In genomic region chr5:174724484-174725260, GRCh38 we compare ENCODE assay signal across 8 cellular contexts. TPM values are rescaled to one million over a fixed set of nuclear protein-coding genes. Genes with fewer than 3 reads are reported as not detected.
DNase-seq lines count a peak whose midpoint lies in the region; ATAC-seq and TF ChIP-seq lines count a peak whose summit lies in the region.

TSS of gene MSX2 (plus strand) at chr5:174724582. CDS start at chr5:174724660, 78 bp downstream.

- CTCF ChIA-PET in activated B cell treated with CpG ODN at 0.5 μM for 24 hours (lab: Charles Lee): no interaction called here

- no peak for TF ChIP-seq CTCF in activated B cell treated with CpG ODN at 0.5 μM for 24 hours (IDR thresholded peaks at IDR 0.05)
- no peak for TF ChIP-seq CTCF in mesothelial cell of epicardium (IDR thresholded peaks at IDR 0.05; ENCODE audit: unreplicated experiment)

- POLR2A ChIA-PET in activated B cell treated with CpG ODN at 0.5 μM for 24 hours (lab: Charles Lee): no interaction called here

- no peak for TF ChIP-seq POLR2A in erythroblast (IDR thresholded peaks at IDR 0.05; ENCODE audit: low read length)

- H3K27ac Mint-ChIP-seq in activated B cell treated with CpG ODN at 0.5 μM for 24 hours: no peak within 1 kb of the TSS
- peak within 1 kb of the TSS; percentile 95 for H3K27ac Mint-ChIP-seq in mesothelial cell of epicardium

- ATAC-seq in activated B cell treated with CpG ODN at 0.5 μM for 24 hours (ENCODE audit: low read depth) (no peak), GM19455 (IDR thresholded peaks at IDR 0.05; ENCODE audit: unreplicated experiment) (no peak), GM19328 (IDR thresholded peaks at IDR 0.05; ENCODE audit: unreplicated experiment) (no peak)

- H3K36me3 Mint-ChIP-seq in activated B cell treated with CpG ODN at 0.5 μM for 24 hours (ENCODE audit: low read depth): no peaks in the 10 kb centered on the region
- H3K36me3 Mint-ChIP-seq in mesothelial cell of epicardium: peaks cover 3% of the 10 kb centered on the region

- H3K27me3 Mint-ChIP-seq in activated B cell treated with CpG ODN at 0.5 μM for 24 hours: peaks cover 77% of the 10 kb centered on the region
- peaks cover 3% of the 10 kb centered on the region for H3K27me3 Mint-ChIP-seq in mesothelial cell of epicardium (ENCODE audit: low read depth)

- intact Hi-C loops in activated B cell treated with CpG ODN at 0.5 μM for 24 hours (cut with micrococcal nuclease): no loop called here

- peaks cover 7% of the 10 kb centered on the region for H3K4me1 Mint-ChIP-seq in activated B cell treated with CpG ODN at 0.5 μM for 24 hours
- peaks cover 77% of the 10 kb centered on the region for H3K4me1 Mint-ChIP-seq in mesothelial cell of epicardium

- DNase-seq in activated CD8-positive, alpha-beta memory T cell treated with anti-CD3 and anti-CD28 coated beads, Interleukin-2, amount 50 U/mL, for 48 hours: peak; percentile 61
- no peak for DNase-seq in activated CD8-positive, alpha-beta memory T cell treated with anti-CD3 and anti-CD28 coated beads, Interleukin-2, amount 50 U/mL, for 4 hours
- DNase-seq in activated B cell treated with CpG ODN at 0.5 μM for 24 hours (no peak), erythroblast (lab: John Stamatoyannopoulos, UW) (peak; percentile 28 to 33), mesothelial cell of epicardium (ENCODE audit: low spot score in 2 of 2, unreplicated experiment in 2 of 2) (peak; percentile 86 to 89)
- peak; percentile 6 to 7 for DNase-seq in stimulated activated CD8-positive, alpha-beta memory T cell treated with anti-CD3 and anti-CD28 coated beads, Interleukin-7, amount 100 ng/mL, for 48 hours (ENCODE audit: extremely low read depth in 1 of 2, low read depth in 1 of 2)

- H3K9me3 Mint-ChIP-seq in activated B cell treated with CpG ODN at 0.5 μM for 24 hours (no peaks in the 10 kb centered on the region), mesothelial cell of epicardium (no peaks in the 10 kb centered on the region)

- H3K4me3 Mint-ChIP-seq in activated B cell treated with CpG ODN at 0.5 μM for 24 hours (peak within 1 kb of the TSS; percentile 29), mesothelial cell of epicardium (peak within 1 kb of the TSS; percentile 92)

RNA-seq across cellular contexts. Expression of gene MSX2, which starts in this region (rescaled TPM):
- total RNA-seq in activated B cell treated with CpG ODN at 0.5 μM for 24 hours (not detected in 2 replicates), mesothelial cell of epicardium (83.9 to 86.9 TPM (median 85.2 TPM) in 3 replicates)

Comparison
In these comparisons a context has a peak if more than half of its experiments do, and no peak if none do; other contexts are left out.
1. RNA of gene MSX2 (total RNA-seq): 83.9 to 86.9 TPM in mesothelial cell of epicardium; not detected in activated B cell treated with CpG ODN at 0.5 μM for 24 hours; every median in the first group is over 10 times any median in the second.
2. DNase-seq: peak in activated CD8-positive, alpha-beta memory T cell treated with anti-CD3 and anti-CD28 coated beads, Interleukin-2, amount 50 U/mL, for 48 hours (single experiment), erythroblast (2 of 2), mesothelial cell of epicardium (2 of 2) and stimulated activated CD8-positive, alpha-beta memory T cell treated with anti-CD3 and anti-CD28 coated beads, Interleukin-7, amount 100 ng/mL, for 48 hours (2 of 2); none in activated CD8-positive, alpha-beta memory T cell treated with anti-CD3 and anti-CD28 coated beads, Interleukin-2, amount 50 U/mL, for 4 hours (single experiment) and activated B cell treated with CpG ODN at 0.5 μM for 24 hours (single experiment).